8 cellular contexts compared by ENCODE assay signal in the genomic region with DNA sequence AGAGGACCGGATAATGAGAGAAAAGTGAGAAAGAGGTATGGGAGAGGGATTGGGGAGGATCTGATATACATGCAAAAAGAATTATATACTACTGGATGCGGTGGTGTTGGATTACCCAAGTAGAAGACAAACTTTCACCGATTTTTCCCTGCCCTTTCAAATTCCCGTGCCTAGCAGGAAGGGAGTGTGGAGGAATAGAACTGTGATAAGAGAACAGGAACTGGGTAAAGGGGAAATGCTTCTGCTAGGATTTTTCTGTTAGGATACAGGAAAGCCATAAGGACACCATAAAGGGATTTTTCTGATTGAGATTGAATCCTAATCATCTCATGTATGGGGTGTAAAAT. TPM values are rescaled to one million over a fixed set of nuclear protein-coding genes. Genes with fewer than 3 reads are reported as not detected.
A peak's percentile ranks its signal among the peaks of the same experiment; 100 is the strongest.
DNase-seq lines count a peak whose midpoint lies in the region; ATAC-seq and TF ChIP-seq lines count a peak whose summit lies in the region.

No MANE protein-coding gene starts in this region.

- ATAC-seq in HG02588 (IDR thresholded peaks at IDR 0.05; ENCODE audit: unreplicated experiment): peak; percentile 3

- peak overlapping the region; percentile 100 for H3K27ac Mint-ChIP-seq in osteocyte (ENCODE audit: unreplicated experiment)

- no peak for TF ChIP-seq CTCF in osteocyte (IDR thresholded peaks at IDR 0.05)

- DNase-seq in COLO668 (lab: John Stamatoyannopoulos, UW; ENCODE audit: unreplicated experiment) (peak; percentile 13), SW480 (ENCODE audit: low spot score) (peak; percentile 47), fibroblast of peridontal ligament (ENCODE audit: extremely low read depth) (peak; percentile 66), osteocyte (ENCODE audit: extremely low spot score, unreplicated experiment) (no peak), ecto neural progenitor cell (ENCODE audit: low spot score) (no peak), AG08395 (ENCODE audit: low spot score) (no peak)
- no peak for DNase-seq in activated CD4-positive, alpha-beta T cell treated with anti-CD3 and anti-CD28 coated beads, Interleukin-2, amount 50 U/mL, for 1 hour

- no peaks in the 10 kb centered on the region for H3K27me3 Mint-ChIP-seq in osteocyte (ENCODE audit: unreplicated experiment)

- H3K9me3 Mint-ChIP-seq in osteocyte (ENCODE audit: unreplicated experiment): no peaks in the 10 kb centered on the region

- no peaks in the 10 kb centered on the region for H3K36me3 Mint-ChIP-seq in osteocyte (ENCODE audit: unreplicated experiment)

- H3K4me3 Mint-ChIP-seq in osteocyte (ENCODE audit: unreplicated experiment): peak overlapping the region; percentile 100

- peaks cover 26% of the 10 kb centered on the region for H3K4me1 Mint-ChIP-seq in osteocyte (ENCODE audit: unreplicated experiment)

RNA-seq across cellular contexts. Expression of a gene that starts 0.5 kb away (rescaled TPM):
- 41.1 and 43.1 TPM in 2 replicates for total RNA-seq in osteocyte

Comparison
In these comparisons a context has a peak if more than half of its experiments do, and no peak if none do; other contexts are left out.
1. DNase-seq: peak in COLO668 (single experiment), SW480 (single experiment) and fibroblast of peridontal ligament (single experiment); none in osteocyte (single experiment), ecto neural progenitor cell (single experiment), AG08395 (single experiment) and activated CD4-positive, alpha-beta T cell treated with anti-CD3 and anti-CD28 coated beads, Interleukin-2, amount 50 U/mL, for 1 hour (single experiment).